ENCODE assay signal across 1 cellular context in genomic region chr22:41359376-41359775, GRCh38.
TF ChIP-seq lines count a peak whose summit lies in the region.

No MANE protein-coding gene starts in this region.

TF ChIP-seq in WTC11, 78 proteins besides CTCF, POLR2A, EP300 and RAD21 (continued from another document):
- TF ChIP-seq E2F4 (CRISPR knock-in tag; IDR thresholded peaks at IDR 0.05; ENCODE audit: borderline replicate concordance, low read depth) (no peak), STAT6 (CRISPR knock-in tag; conservative IDR thresholded peaks at IDR 0.05; ENCODE audit: low read depth) (no peak), ATF3 (CRISPR knock-in tag; conservative IDR thresholded peaks at IDR 0.05) (no peak)
